12 cellular contexts compared by ENCODE assay signal in genomic region chr5:139417214-139417613, GRCh38. TPM values are rescaled to one million over a fixed set of nuclear protein-coding genes. Genes with fewer than 3 reads are reported as not detected.
DNase-seq lines count a peak whose midpoint lies in the region; ATAC-seq, FAIRE-seq and TF ChIP-seq lines count a peak whose summit lies in the region.
"Had no signal": no experiment of that assay in that cellular context is flagged by ENCODE, and none has a peak within 500 bp of the region (broad histone marks: within the 10 kb centered on the region; RNA-seq: fewer than 3 reads in every experiment).

No MANE protein-coding gene starts in this region.

- FAIRE-seq in HTR-8/SVneo (lab: Jason Lieb, UNC): no peak

- H3K27me3 ChIP-seq in KMS-11 (ENCODE audit: insufficient read depth, low read depth): no peaks in the 10 kb centered on the region
- no peaks in the 10 kb centered on the region for H3K27me3 ChIP-seq in gastroesophageal sphincter
- H3K27me3 ChIP-seq in testis: no peaks in the 10 kb centered on the region

- TF ChIP-seq EP300 in gastroesophageal sphincter (IDR thresholded peaks at IDR 0.05): no peak

- H3K9me3 ChIP-seq in gastroesophageal sphincter (no peaks in the 10 kb centered on the region), testis (no peaks in the 10 kb centered on the region)

- intact Hi-C loops in testis (cut with DNase I; ENCODE audit: low total_unique reads): no loop called here

- no peaks in the 10 kb centered on the region for H4K20me1 ChIP-seq in KMS-11 (ENCODE audit: insufficient read depth)

- H3K79me2 ChIP-seq in KMS-11 (ENCODE audit: insufficient read depth, low read depth): no peaks in the 10 kb centered on the region

- ATAC-seq in gastroesophageal sphincter (peak; percentile 65), GM21390 (IDR thresholded peaks at IDR 0.05; ENCODE audit: unreplicated experiment) (no peak)

- WGBS in gastroesophageal sphincter (ENCODE audit: low coverage in 1 of 2), 2 donors: 25% methylated on average over 2 to 3 of the region's 4 CpGs
- 53 to 56% methylated on average over 4 of the region's 4 CpGs for WGBS in testis, 2 donors

- no peak overlapping the region for H3K4me3 ChIP-seq in KMS-11 (IDR thresholded peaks at IDR 0.05; ENCODE audit: insufficient read depth, low read depth, low read length)
- no peak overlapping the region for H3K4me3 ChIP-seq in gastroesophageal sphincter
- no peak overlapping the region for H3K4me3 ChIP-seq in testis
- H3K4me3 ChIP-seq: SK-N-MC had no signal

- no peak overlapping the region; the same call in 1 of the 2 replicates for H3K27ac ChIP-seq in KMS-11
- peak overlapping the region; percentile 7 to 82 (median 78) for H3K27ac ChIP-seq in gastroesophageal sphincter
- no peak overlapping the region for H3K27ac ChIP-seq in testis
- H3K27ac ChIP-seq: SK-N-MC had no signal

- peak overlapping the region; percentile 17; the same call in 1 of the 2 replicates for H3K4me2 ChIP-seq in KMS-11

- no peak overlapping the region for H2AFZ ChIP-seq in KMS-11 (ENCODE audit: low read depth)

- H3K4me1 ChIP-seq in KMS-11 (ENCODE audit: low read depth, poor library complexity, severe bottlenecking): peaks cover 86% of the 10 kb centered on the region
- peaks cover 5 to 70% (median 30%) of the 10 kb centered on the region in 3 donors for H3K4me1 ChIP-seq in gastroesophageal sphincter
- H3K4me1 ChIP-seq in testis: peaks cover 10% of the 10 kb centered on the region

- H3K36me3 ChIP-seq in KMS-11 (ENCODE audit: insufficient read depth) (no peaks in the 10 kb centered on the region), gastroesophageal sphincter (peaks cover 0 to 45% of the 10 kb centered on the region in 2 donors), testis (ENCODE audit: low read depth, missing control alignments) (no peaks in the 10 kb centered on the region)

- TF ChIP-seq POLR2A in gastroesophageal sphincter (IDR thresholded peaks at IDR 0.05) (no peak), testis (IDR thresholded peaks at IDR 0.05) (no peak)

- TF ChIP-seq CTCF in KMS-11 (conservative IDR thresholded peaks at IDR 0.05; ENCODE audit: low read depth, low read length) (no peak), gastroesophageal sphincter (IDR thresholded peaks at IDR 0.05) (no peak), testis (IDR thresholded peaks at IDR 0.05) (no peak)

- DNase-seq in NCI-H345 treated with DMSO at 0.1 percent for 48 hours (lab: John Stamatoyannopoulos, UW; ENCODE audit: unreplicated experiment): peak; percentile 86
- DNase-seq in renal cortical epithelial cell (ENCODE audit: low read depth): peak; percentile 56
- no peak for DNase-seq in D341Med (ENCODE audit: low spot score)
- no peak for DNase-seq in testis
- no peak for DNase-seq in HTR-8/SVneo (ENCODE audit: insufficient read length, low spot score)
- DNase-seq: GDM1, NCI-H2081 treated with DMSO at 0.1 percent for 48 hours had no signal

- no peak overlapping the region for H3K9ac ChIP-seq in KMS-11

RNA-seq across cellular contexts. Expression of gene SPATA24, which starts 13.3 kb away (rescaled TPM):
- total RNA-seq in gastroesophageal sphincter (10 to 100 TPM in 2 of 4 donors, 1 to 10 TPM in 2; 1.5 to 13.5 (median 6.3) TPM), renal cortical epithelial cell (6.6 and 6.9 TPM in 2 replicates), testis (10 to 100 TPM; 45.2 to 94.6 TPM)
- polyA plus RNA-seq in testis (ENCODE audit: insufficient read depth, low read depth, low replicate concordance): 185 TPM

RNA-seq across cellular contexts. Expression of gene DNAJC18, which starts 22.1 kb away (rescaled TPM):
- total RNA-seq in gastroesophageal sphincter (10 to 100 TPM in 3 of 4 donors, 1 to 10 TPM in 1; 7.6 to 27.7 (median 14.5) TPM), renal cortical epithelial cell (6.3 and 11.1 TPM in 2 replicates), testis (10 to 100 TPM; 45.0 to 98.3 TPM)
- polyA plus RNA-seq in testis (ENCODE audit: insufficient read depth, low read depth, low replicate concordance): 283 TPM

RNA-seq across cellular contexts. Expression of gene PROB1, which starts 22.3 kb away (rescaled TPM):
- 1 to 10 TPM; 1.2 to 9.1 (median 4.1) TPM for total RNA-seq in gastroesophageal sphincter
- total RNA-seq in renal cortical epithelial cell: 0.52 and 2.8 TPM in 2 replicates
- total RNA-seq in testis: 1 to 10 TPM; 2.7 to 3.6 TPM
- 1.5 TPM for polyA plus RNA-seq in testis (ENCODE audit: insufficient read depth, low read depth, low replicate concordance)

RNA-seq across cellular contexts. Expression of gene MZB1, which starts 27.5 kb away (rescaled TPM):
- total RNA-seq in gastroesophageal sphincter (under 1 TPM in 1 of 4 donors, not detected in 3; 0.74 TPM), renal cortical epithelial cell (not detected in 2 replicates), testis (under 1 TPM; 0.31 to 0.94 TPM)
- polyA plus RNA-seq in testis (ENCODE audit: insufficient read depth, low read depth, low replicate concordance): 6.0 TPM
- total RNA-seq: lower leg skin had no signal

RNA-seq across cellular contexts. Expression of gene SLC23A1, which starts 34.1 kb away (rescaled TPM):
- not detected for total RNA-seq in gastroesophageal sphincter
- total RNA-seq in renal cortical epithelial cell: 1.4 and 3.0 TPM in 2 replicates
- not detected for total RNA-seq in testis
- 0.34 TPM for polyA plus RNA-seq in testis (ENCODE audit: insufficient read depth, low read depth, low replicate concordance)

Comparison
In these comparisons a context has a peak if more than half of its experiments do, and no peak if none do; other contexts are left out.
1. H3K27ac ChIP-seq: peak in gastroesophageal sphincter (4 of 4); none in KMS-11 (single experiment) and testis (0 of 2).
2. DNase-seq: peak in NCI-H345 treated with DMSO at 0.1 percent for 48 hours (single experiment) and renal cortical epithelial cell (single experiment); none in D341Med (single experiment), testis (single experiment) and HTR-8/SVneo (single experiment).